ENCODE assay signal across 1 cellular context in genomic region chr11:87037450-87038234, GRCh38.
TF ChIP-seq lines count a peak whose summit lies in the region.

TMEM135 (plus strand) TSS chr11:87037934; CDS start chr11:87038046, 112 bp downstream.

TF ChIP-seq in HepG2, 621 proteins besides CTCF, POLR2A, EP300 and RAD21 (continued from another document and continues in another):
- TF ChIP-seq ZNF354B (CRISPR knock-in tag; IDR thresholded peaks at IDR 0.05) = no peak
- TF ChIP-seq ZNF530 (CRISPR knock-in tag; IDR thresholded peaks at IDR 0.05; ENCODE audit: low read depth) = no peak
- TF ChIP-seq HMGXB3 (CRISPR knock-in tag; IDR thresholded peaks at IDR 0.05; ENCODE audit: borderline replicate concordance) = peak; percentile 58; the same call in 1 of the 2 replicates
- TF ChIP-seq ZBTB3 (CRISPR knock-in tag; IDR thresholded peaks at IDR 0.05; ENCODE audit: borderline replicate concordance, low read depth) = peak; percentile 53; the same call in 1 of the 2 replicates
- no peak for TF ChIP-seq ZKSCAN5 (CRISPR knock-in tag; IDR thresholded peaks at IDR 0.05)
- peak; percentile 87; the same call in 1 of the 2 replicates for TF ChIP-seq ZIK1 (CRISPR knock-in tag; IDR thresholded peaks at IDR 0.05; ENCODE audit: borderline replicate concordance, low read depth)
- TF ChIP-seq ZNF350 (CRISPR knock-in tag; IDR thresholded peaks at IDR 0.05; ENCODE audit: borderline replicate concordance, low read depth) = peak; percentile 90
- no peak for TF ChIP-seq ZBTB40 (IDR thresholded peaks at IDR 0.05)
- peak; percentile 56; the same call in 1 of the 2 replicates for TF ChIP-seq ZBTB40 (CRISPR knock-in tag; IDR thresholded peaks at IDR 0.05)
- TF ChIP-seq, protein P1, sequence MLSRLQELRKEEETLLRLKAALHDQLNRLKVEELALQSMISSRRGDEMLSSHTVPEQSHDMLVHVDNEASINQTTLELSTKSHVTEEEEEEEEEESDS (CRISPR knock-in tag; IDR thresholded peaks at IDR 0.05; ENCODE audit: borderline replicate concordance) = no peak
- TF ChIP-seq MAX (IDR thresholded peaks at IDR 0.05) = peak; percentile 82
- TF ChIP-seq RXRA (CRISPR knock-in tag; IDR thresholded peaks at IDR 0.05) = peak; percentile 100
- TF ChIP-seq KDM4B (CRISPR knock-in tag; IDR thresholded peaks at IDR 0.05) = 0 out of 2 replicates have a peak, but pooled peaks have one; percentile 43
- TF ChIP-seq ZNF17 (CRISPR knock-in tag; IDR thresholded peaks at IDR 0.05) = no peak
- 0 out of 2 replicates have a peak, but pooled peaks have one; percentile 68 for TF ChIP-seq ZNF513 (CRISPR knock-in tag; conservative IDR thresholded peaks at IDR 0.05)
- peak; percentile 94 for TF ChIP-seq HNF4A (CRISPR knock-in tag; IDR thresholded peaks at IDR 0.05)
- TF ChIP-seq ZNF10 (CRISPR knock-in tag; IDR thresholded peaks at IDR 0.05; ENCODE audit: borderline replicate concordance, low read depth) = no peak
- TF ChIP-seq ZNF550 (CRISPR knock-in tag; IDR thresholded peaks at IDR 0.05; ENCODE audit: borderline replicate concordance) = no peak
- no peak for TF ChIP-seq ZNF101 (CRISPR knock-in tag; IDR thresholded peaks at IDR 0.05; ENCODE audit: borderline replicate concordance, low read depth)
- peak; percentile 16; the same call in 1 of the 2 replicates for TF ChIP-seq SMAD3 (CRISPR knock-in tag; IDR thresholded peaks at IDR 0.05)
- TF ChIP-seq, protein P2, sequence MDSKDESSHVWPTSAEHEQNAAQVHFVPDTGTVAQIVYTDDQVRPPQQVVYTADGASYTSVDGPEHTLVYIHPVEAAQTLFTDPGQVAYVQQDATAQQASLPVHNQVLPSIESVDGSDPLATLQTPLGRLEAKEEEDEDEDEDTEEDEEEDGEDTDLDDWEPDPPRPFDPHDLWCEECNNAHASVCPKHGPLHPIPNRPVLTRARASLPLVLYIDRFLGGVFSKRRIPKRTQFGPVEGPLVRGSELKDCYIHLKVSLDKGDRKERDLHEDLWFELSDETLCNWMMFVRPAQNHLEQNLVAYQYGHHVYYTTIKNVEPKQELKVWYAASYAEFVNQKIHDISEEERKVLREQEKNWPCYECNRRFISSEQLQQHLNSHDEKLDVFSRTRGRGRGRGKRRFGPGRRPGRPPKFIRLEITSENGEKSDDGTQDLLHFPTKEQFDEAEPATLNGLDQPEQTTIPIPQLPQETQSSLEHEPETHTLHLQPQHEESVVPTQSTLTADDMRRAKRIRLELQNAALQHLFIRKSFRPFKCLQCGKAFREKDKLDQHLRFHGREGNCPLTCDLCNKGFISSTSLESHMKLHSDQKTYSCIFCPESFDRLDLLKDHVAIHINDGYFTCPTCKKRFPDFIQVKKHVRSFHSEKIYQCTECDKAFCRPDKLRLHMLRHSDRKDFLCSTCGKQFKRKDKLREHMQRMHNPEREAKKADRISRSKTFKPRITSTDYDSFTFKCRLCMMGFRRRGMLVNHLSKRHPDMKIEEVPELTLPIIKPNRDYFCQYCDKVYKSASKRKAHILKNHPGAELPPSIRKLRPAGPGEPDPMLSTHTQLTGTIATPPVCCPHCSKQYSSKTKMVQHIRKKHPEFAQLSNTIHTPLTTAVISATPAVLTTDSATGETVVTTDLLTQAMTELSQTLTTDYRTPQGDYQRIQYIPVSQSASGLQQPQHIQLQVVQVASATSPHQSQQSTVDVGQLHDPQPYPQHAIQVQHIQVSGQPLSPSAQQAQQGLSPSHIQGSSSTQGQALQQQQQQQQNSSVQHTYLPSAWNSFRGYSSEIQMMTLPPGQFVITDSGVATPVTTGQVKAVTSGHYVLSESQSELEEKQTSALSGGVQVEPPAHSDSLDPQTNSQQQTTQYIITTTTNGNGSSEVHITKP (CRISPR knock-in tag; IDR thresholded peaks at IDR 0.05; ENCODE audit: low read depth) = 0 out of 2 replicates have a peak, but pooled peaks have one; percentile 41
- TF ChIP-seq, protein P3, sequence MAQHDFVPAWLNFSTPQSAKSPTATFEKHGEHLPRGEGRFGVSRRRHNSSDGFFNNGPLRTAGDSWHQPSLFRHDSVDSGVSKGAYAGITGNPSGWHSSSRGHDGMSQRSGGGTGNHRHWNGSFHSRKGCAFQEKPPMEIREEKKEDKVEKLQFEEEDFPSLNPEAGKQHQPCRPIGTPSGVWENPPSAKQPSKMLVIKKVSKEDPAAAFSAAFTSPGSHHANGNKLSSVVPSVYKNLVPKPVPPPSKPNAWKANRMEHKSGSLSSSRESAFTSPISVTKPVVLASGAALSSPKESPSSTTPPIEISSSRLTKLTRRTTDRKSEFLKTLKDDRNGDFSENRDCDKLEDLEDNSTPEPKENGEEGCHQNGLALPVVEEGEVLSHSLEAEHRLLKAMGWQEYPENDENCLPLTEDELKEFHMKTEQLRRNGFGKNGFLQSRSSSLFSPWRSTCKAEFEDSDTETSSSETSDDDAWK (CRISPR knock-in tag; IDR thresholded peaks at IDR 0.05) = no peak
- TF ChIP-seq, protein P4, sequence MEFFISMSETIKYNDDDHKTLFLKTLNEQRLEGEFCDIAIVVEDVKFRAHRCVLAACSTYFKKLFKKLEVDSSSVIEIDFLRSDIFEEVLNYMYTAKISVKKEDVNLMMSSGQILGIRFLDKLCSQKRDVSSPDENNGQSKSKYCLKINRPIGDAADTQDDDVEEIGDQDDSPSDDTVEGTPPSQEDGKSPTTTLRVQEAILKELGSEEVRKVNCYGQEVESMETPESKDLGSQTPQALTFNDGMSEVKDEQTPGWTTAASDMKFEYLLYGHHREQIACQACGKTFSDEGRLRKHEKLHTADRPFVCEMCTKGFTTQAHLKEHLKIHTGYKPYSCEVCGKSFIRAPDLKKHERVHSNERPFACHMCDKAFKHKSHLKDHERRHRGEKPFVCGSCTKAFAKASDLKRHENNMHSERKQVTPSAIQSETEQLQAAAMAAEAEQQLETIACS (CRISPR knock-in tag; IDR thresholded peaks at IDR 0.05) = peak; percentile 100
- no peak for TF ChIP-seq NONO (IDR thresholded peaks at IDR 0.05)
- TF ChIP-seq NONO (CRISPR knock-in tag; conservative IDR thresholded peaks at IDR 0.05) = peak; percentile 95
- peak; percentile 77 for TF ChIP-seq ZNF263 (CRISPR knock-in tag; IDR thresholded peaks at IDR 0.05)
- 0 out of 2 replicates have a peak, but pooled peaks have one; percentile 48 for TF ChIP-seq HOXD1 (CRISPR knock-in tag; IDR thresholded peaks at IDR 0.05)
- no peak for TF ChIP-seq HMG20B (CRISPR knock-in tag; conservative IDR thresholded peaks at IDR 0.05)
- no peak for TF ChIP-seq ZNF317 (CRISPR knock-in tag; IDR thresholded peaks at IDR 0.05)
- peak; percentile 61; the same call in 1 of the 2 replicates for TF ChIP-seq ETV5 (CRISPR knock-in tag; IDR thresholded peaks at IDR 0.05; ENCODE audit: borderline replicate concordance)
- TF ChIP-seq LCORL (IDR thresholded peaks at IDR 0.05) = no peak
- TF ChIP-seq LCORL (CRISPR knock-in tag; IDR thresholded peaks at IDR 0.05) = peak; percentile 85
